Comparison of ENCODE assay signal across 8 cellular contexts in the genomic region with DNA sequence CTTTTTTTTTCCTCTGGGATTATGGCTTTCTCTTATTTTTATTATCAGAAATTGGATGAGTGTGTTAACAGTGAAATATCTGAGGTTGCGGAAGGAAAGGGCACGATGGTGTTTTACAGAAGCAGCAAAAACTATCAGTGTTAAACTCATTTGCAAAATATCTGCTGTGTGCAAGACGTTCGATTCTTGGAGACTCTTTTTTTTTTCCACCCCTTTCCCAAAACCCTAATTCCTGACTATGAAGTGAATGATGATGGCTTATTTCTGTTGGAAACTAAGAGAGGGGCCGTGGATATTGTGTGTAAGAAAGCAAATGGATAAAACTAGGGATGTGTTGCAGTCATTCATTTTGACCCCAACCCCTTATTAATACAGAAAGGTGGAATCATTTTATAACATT. TPM values are rescaled to one million over a fixed set of nuclear protein-coding genes. Genes with fewer than 3 reads are reported as not detected.
DNase-seq lines count a peak whose midpoint lies in the region; ATAC-seq and TF ChIP-seq lines count a peak whose summit lies in the region.

No MANE protein-coding gene starts in this region.

- H3K27ac ChIP-seq in thymus (ENCODE audit: low read depth) = no peak overlapping the region

- H3K4me1 ChIP-seq in thymus (ENCODE audit: control insufficient read depth, insufficient read depth, low read length) = peaks cover 6% of the 10 kb centered on the region

- no peaks in the 10 kb centered on the region for H3K4me1 Mint-ChIP-seq in activated T-cell treated with anti-CD3 and anti-CD28 coated beads, Interleukin-2, amount 50 U/mL, for 72 hours (ENCODE audit: low read depth)

- peaks cover 10% of the 10 kb centered on the region for H3K27me3 Mint-ChIP-seq in activated T-cell treated with anti-CD3 and anti-CD28 coated beads, Interleukin-2, amount 50 U/mL, for 72 hours (ENCODE audit: low read depth)

- TF ChIP-seq CTCF in astrocyte of the spinal cord (IDR thresholded peaks at IDR 0.05; ENCODE audit: low read depth, low read length) = no peak

- peak overlapping the region; percentile 63 to 73 for H3K4me3 Mint-ChIP-seq in activated T-cell treated with anti-CD3 and anti-CD28 coated beads, Interleukin-2, amount 50 U/mL, for 72 hours

- no peaks in the 10 kb centered on the region for H3K9me3 ChIP-seq in thymus (ENCODE audit: control insufficient read depth)

- DNase-seq in activated T-cell treated with anti-CD3 and anti-CD28 coated beads, Interleukin-2, amount 50 U/mL, for 72 hours = no peak
- DNase-seq in activated T-cell treated with anti-CD3 and anti-CD28 coated beads for 4 hours (no peak), astrocyte of the spinal cord (ENCODE audit: low read depth, low spot score) (no peak), midbrain (lab: John Stamatoyannopoulos, UW) (peak; percentile 64), NCI-H2029 treated with DMSO at 0.1 percent for 48 hours (lab: John Stamatoyannopoulos, UW) (no peak)

- no peak for ATAC-seq in activated T-cell treated with anti-CD3 and anti-CD28 coated beads, Interleukin-2, amount 50 U/mL, for 72 hours (replicated peaks in 1 of 2)
- ATAC-seq in HG03439 (IDR thresholded peaks at IDR 0.05; ENCODE audit: unreplicated experiment) (no peak), HG02938 (IDR thresholded peaks at IDR 0.05; ENCODE audit: unreplicated experiment) (no peak)

- H3K4me3 ChIP-seq in astrocyte of the spinal cord (ENCODE audit: low read depth, low read length) (peak overlapping the region; percentile 62), thymus (ENCODE audit: low read length) (peak overlapping the region; percentile 39)

- 40% methylated on average over 5 of the region's 5 CpGs for WGBS in thymus

- in situ Hi-C loops in astrocyte of the spinal cord (cut with HindIII; ENCODE audit: low sequenced_read_pairs) = no loop called here

- no peaks in the 10 kb centered on the region for H3K9me3 Mint-ChIP-seq in activated T-cell treated with anti-CD3 and anti-CD28 coated beads, Interleukin-2, amount 50 U/mL, for 72 hours

- H3K27me3 ChIP-seq in thymus (ENCODE audit: control insufficient read depth, insufficient read depth) = peaks cover 15% of the 10 kb centered on the region

- no peaks in the 10 kb centered on the region for H3K36me3 ChIP-seq in thymus (ENCODE audit: control insufficient read depth, insufficient read depth)

- no peak overlapping the region for H3K27ac Mint-ChIP-seq in activated T-cell treated with anti-CD3 and anti-CD28 coated beads, Interleukin-2, amount 50 U/mL, for 72 hours

- no peaks in the 10 kb centered on the region for H3K36me3 Mint-ChIP-seq in activated T-cell treated with anti-CD3 and anti-CD28 coated beads, Interleukin-2, amount 50 U/mL, for 72 hours (ENCODE audit: insufficient read depth in 2 of 2)

RNA-seq across cellular contexts. Expression of gene NCAM2, which starts 0.7 kb away (rescaled TPM):
- total RNA-seq in activated T-cell treated with anti-CD3 and anti-CD28 coated beads, Interleukin-2, amount 50 U/mL, for 72 hours = not detected
- 0.34 TPM for polyA plus RNA-seq in thymus
